26 cellular contexts compared by ENCODE assay signal in genomic region chr7:44117801-44118429, GRCh38. TPM values are rescaled to one million over a fixed set of nuclear protein-coding genes. Genes with fewer than 3 reads are reported as not detected.
DNase-seq lines count a peak whose midpoint lies in the region; ATAC-seq, FAIRE-seq and TF ChIP-seq lines count a peak whose summit lies in the region.
"Had no signal": no experiment of that assay in that cellular context is flagged by ENCODE, and none has a peak within 500 bp of the region (broad histone marks: within the 10 kb centered on the region; RNA-seq: fewer than 3 reads in every experiment).

No MANE protein-coding gene starts in this region.

- no peaks in the 10 kb centered on the region for H3K9me3 ChIP-seq in astrocyte (ENCODE audit: insufficient read depth, low read depth, low read length)
- H3K9me3 ChIP-seq: BLaER1 treated with 17β-estradiol and CSF1 and Interleukin-3, amounts not matched to agents 10 nM and 100 nM; Caco-2 had no signal

- no peak for TF ChIP-seq CTCF in astrocyte (IDR thresholded peaks at IDR 0.05; ENCODE audit: insufficient read depth, low read depth, low read length)

- H3K4me1 Mint-ChIP-seq in activated naive CD8-positive, alpha-beta T cell treated with anti-CD3 and anti-CD28 coated beads for 36 hours: peaks cover 36% of the 10 kb centered on the region
- H3K4me1 Mint-ChIP-seq in activated naive CD8-positive, alpha-beta T cell treated with anti-CD3 and anti-CD28 coated beads, Interleukin-2, amount 50 U/mL, for 24 hours: peaks cover 37% of the 10 kb centered on the region
- peaks cover 5% of the 10 kb centered on the region for H3K4me1 Mint-ChIP-seq in astrocyte (ENCODE audit: low read depth, unreplicated experiment)
- H3K4me1 Mint-ChIP-seq in stimulated activated memory B cell treated with anti-CD40 and anti-IgM and Interleukin-4, amounts not matched to agents 10 μg/mL and 1 μg/mL and 100 μg/mL, for 72 hours: peaks cover 33% of the 10 kb centered on the region

- no peak for ATAC-seq in activated naive CD8-positive, alpha-beta T cell treated with anti-CD3 and anti-CD28 coated beads, Interleukin-2, amount 50 U/mL, for 24 hours
- ATAC-seq in stimulated activated memory B cell treated with anti-CD40 and anti-IgM and Interleukin-4, amounts not matched to agents 10 μg/mL and 1 μg/mL and 100 μg/mL, for 72 hours: peak; percentile 29
- no peak for ATAC-seq in GM21529 (IDR thresholded peaks at IDR 0.05; ENCODE audit: unreplicated experiment)
- no peak for ATAC-seq in HG02938 (IDR thresholded peaks at IDR 0.05; ENCODE audit: unreplicated experiment)
- ATAC-seq: HCT116 had no signal

- no peak overlapping the region for H2AFZ ChIP-seq in astrocyte (ENCODE audit: low read depth, low read length)

- H3K27me3 Mint-ChIP-seq in activated naive CD8-positive, alpha-beta T cell treated with anti-CD3 and anti-CD28 coated beads for 36 hours: no peaks in the 10 kb centered on the region
- no peaks in the 10 kb centered on the region for H3K27me3 Mint-ChIP-seq in activated naive CD8-positive, alpha-beta T cell treated with anti-CD3 and anti-CD28 coated beads, Interleukin-2, amount 50 U/mL, for 24 hours
- no peaks in the 10 kb centered on the region for H3K27me3 Mint-ChIP-seq in astrocyte (ENCODE audit: low read depth, unreplicated experiment)
- no peaks in the 10 kb centered on the region for H3K27me3 Mint-ChIP-seq in stimulated activated memory B cell treated with anti-CD40 and anti-IgM and Interleukin-4, amounts not matched to agents 10 μg/mL and 1 μg/mL and 100 μg/mL, for 72 hours
- H3K27me3 Mint-ChIP-seq: CD4-positive, alpha-beta memory T cell had no signal

- H3K27me3 ChIP-seq in astrocyte (ENCODE audit: insufficient read depth, low read length): no peaks in the 10 kb centered on the region
- H3K27me3 ChIP-seq: BLaER1 treated with 17β-estradiol and CSF1 and Interleukin-3, amounts not matched to agents 10 nM and 100 nM had no signal

- no peak overlapping the region for H3K4me2 ChIP-seq in astrocyte (ENCODE audit: low read length)
- H3K4me2 ChIP-seq: BLaER1 treated with 17β-estradiol and CSF1 and Interleukin-3, amounts not matched to agents 10 nM and 100 nM had no signal

- H3K27ac Mint-ChIP-seq in activated naive CD8-positive, alpha-beta T cell treated with anti-CD3 and anti-CD28 coated beads for 36 hours: peak overlapping the region; percentile 4
- no peak overlapping the region for H3K27ac Mint-ChIP-seq in activated naive CD8-positive, alpha-beta T cell treated with anti-CD3 and anti-CD28 coated beads, Interleukin-2, amount 50 U/mL, for 24 hours
- peak overlapping the region; percentile 55 for H3K27ac Mint-ChIP-seq in astrocyte (ENCODE audit: unreplicated experiment)
- no peak overlapping the region for H3K27ac Mint-ChIP-seq in stimulated activated memory B cell treated with anti-CD40 and anti-IgM and Interleukin-4, amounts not matched to agents 10 μg/mL and 1 μg/mL and 100 μg/mL, for 72 hours

- H3K79me2 ChIP-seq in astrocyte (ENCODE audit: insufficient read depth, low read length): peaks cover 35% of the 10 kb centered on the region

- H3K4me1 ChIP-seq in astrocyte (ENCODE audit: insufficient read depth, low read length): peaks cover 7% of the 10 kb centered on the region
- H3K4me1 ChIP-seq: Caco-2 had no signal

- no peak overlapping the region for H3K27ac ChIP-seq in astrocyte (ENCODE audit: low read depth, low read length)
- H3K27ac ChIP-seq: BLaER1 treated with 17β-estradiol and CSF1 and Interleukin-3, amounts not matched to agents 10 nM and 100 nM; HL-60; SK-N-MC had no signal

- H3K9me3 Mint-ChIP-seq in activated naive CD8-positive, alpha-beta T cell treated with anti-CD3 and anti-CD28 coated beads for 36 hours: no peaks in the 10 kb centered on the region
- no peaks in the 10 kb centered on the region for H3K9me3 Mint-ChIP-seq in activated naive CD8-positive, alpha-beta T cell treated with anti-CD3 and anti-CD28 coated beads, Interleukin-2, amount 50 U/mL, for 24 hours
- no peaks in the 10 kb centered on the region for H3K9me3 Mint-ChIP-seq in astrocyte (ENCODE audit: unreplicated experiment)
- H3K9me3 Mint-ChIP-seq in stimulated activated memory B cell treated with anti-CD40 and anti-IgM and Interleukin-4, amounts not matched to agents 10 μg/mL and 1 μg/mL and 100 μg/mL, for 72 hours: no peaks in the 10 kb centered on the region
- H3K9me3 Mint-ChIP-seq: CD4-positive, alpha-beta memory T cell had no signal

- no peak for DNase-seq in activated naive CD8-positive, alpha-beta T cell treated with anti-CD3 and anti-CD28 coated beads for 36 hours
- no peak for DNase-seq in activated naive CD8-positive, alpha-beta T cell treated with anti-CD3 and anti-CD28 coated beads, Interleukin-2, amount 50 U/mL, for 24 hours
- DNase-seq in astrocyte (ENCODE audit: low read depth) (no peak), myocyte (ENCODE audit: low read depth) (peak; percentile 37), NCI-H524 (lab: John Stamatoyannopoulos, UW) (no peak)
- DNase-seq: 8988T; Caco-2; CD4-positive, alpha-beta memory T cell; KG1; NCI-H1092 treated with DMSO at 0.1 percent for 48 hours; NCI-H1436 treated with DMSO at 0.1 percent for 48 hours; NCI-H1930; NCI-H2227 treated with DMSO at 0.1 percent for 48 hours; NCI-H526; OCI-M1 had no signal

- no peak overlapping the region for H3K4me3 ChIP-seq in astrocyte (ENCODE audit: insufficient read depth, low read depth, low read length)
- H3K4me3 ChIP-seq: BLaER1 treated with 17β-estradiol and CSF1 and Interleukin-3, amounts not matched to agents 10 nM and 100 nM; SK-N-MC had no signal

- no peak for FAIRE-seq in astrocyte (lab: Jason Lieb, UNC)
- FAIRE-seq: GM18507, H1, RCC 7860 had no signal

- H3K9ac ChIP-seq in astrocyte (ENCODE audit: low read length): no peak overlapping the region

- H3K36me3 Mint-ChIP-seq in activated naive CD8-positive, alpha-beta T cell treated with anti-CD3 and anti-CD28 coated beads for 36 hours: peaks cover 53% of the 10 kb centered on the region
- peaks cover 41% of the 10 kb centered on the region for H3K36me3 Mint-ChIP-seq in activated naive CD8-positive, alpha-beta T cell treated with anti-CD3 and anti-CD28 coated beads, Interleukin-2, amount 50 U/mL, for 24 hours (ENCODE audit: low read depth)
- peaks cover 23% of the 10 kb centered on the region for H3K36me3 Mint-ChIP-seq in astrocyte (ENCODE audit: low read depth, unreplicated experiment)
- peaks cover 71% of the 10 kb centered on the region for H3K36me3 Mint-ChIP-seq in stimulated activated memory B cell treated with anti-CD40 and anti-IgM and Interleukin-4, amounts not matched to agents 10 μg/mL and 1 μg/mL and 100 μg/mL, for 72 hours

- H4K20me1 ChIP-seq in astrocyte (ENCODE audit: insufficient read depth, low read length): peaks cover 32% of the 10 kb centered on the region

- peaks cover 20% of the 10 kb centered on the region for H3K36me3 ChIP-seq in astrocyte (ENCODE audit: insufficient read depth, low read length)

- H3K4me3 Mint-ChIP-seq in activated naive CD8-positive, alpha-beta T cell treated with anti-CD3 and anti-CD28 coated beads for 36 hours: no peak overlapping the region
- no peak overlapping the region for H3K4me3 Mint-ChIP-seq in activated naive CD8-positive, alpha-beta T cell treated with anti-CD3 and anti-CD28 coated beads, Interleukin-2, amount 50 U/mL, for 24 hours
- no peak overlapping the region for H3K4me3 Mint-ChIP-seq in astrocyte (ENCODE audit: unreplicated experiment)
- no peak overlapping the region for H3K4me3 Mint-ChIP-seq in stimulated activated memory B cell treated with anti-CD40 and anti-IgM and Interleukin-4, amounts not matched to agents 10 μg/mL and 1 μg/mL and 100 μg/mL, for 72 hours
- H3K4me3 Mint-ChIP-seq: CD4-positive, alpha-beta memory T cell had no signal

RNA-seq across cellular contexts. Expression of gene POLD2, which starts 5.4 kb away (rescaled TPM):
- total RNA-seq in activated naive CD8-positive, alpha-beta T cell treated with anti-CD3 and anti-CD28 coated beads for 36 hours: 100 to 1,000 TPM; 287 to 296 TPM
- 59.9 and 67.7 TPM in 2 replicates for total RNA-seq in astrocyte
- 199 and 211 TPM in 2 replicates for total RNA-seq in myocyte
- 242 TPM for polyA plus RNA-seq in myocyte (2012)

RNA-seq across cellular contexts. Expression of gene AEBP1, which starts 13.8 kb away (rescaled TPM):
- 10 to 100 TPM; 32.6 to 38.3 TPM for total RNA-seq in activated naive CD8-positive, alpha-beta T cell treated with anti-CD3 and anti-CD28 coated beads for 36 hours
- total RNA-seq in astrocyte (65.0 and 102 TPM in 2 replicates), myocyte (0.75 and 1.2 TPM in 2 replicates)
- 1.4 TPM for polyA plus RNA-seq in myocyte (2012)
- total RNA-seq: HT1080 had no signal

RNA-seq across cellular contexts. Expression of gene MYL7, which starts 23.2 kb away (rescaled TPM):
- not detected for total RNA-seq in activated naive CD8-positive, alpha-beta T cell treated with anti-CD3 and anti-CD28 coated beads for 36 hours
- 60.0 and 63.0 TPM in 2 replicates for total RNA-seq in astrocyte
- total RNA-seq in myocyte: not detected in 2 replicates
- not detected for polyA plus RNA-seq in myocyte (2012)
- total RNA-seq: CD4-positive, alpha-beta memory T cell; HT1080 had no signal
- polyA plus RNA-seq: CD4-positive, alpha-beta memory T cell had no signal

RNA-seq across cellular contexts. Expression of gene POLM, which starts 35.6 kb away (rescaled TPM):
- 10 to 100 TPM; 32.5 to 35.2 TPM for total RNA-seq in activated naive CD8-positive, alpha-beta T cell treated with anti-CD3 and anti-CD28 coated beads for 36 hours
- total RNA-seq in astrocyte (9.6 and 10.6 TPM in 2 replicates), myocyte (39.4 and 40.3 TPM in 2 replicates)
- 14.8 TPM for polyA plus RNA-seq in myocyte (2012)

RNA-seq across cellular contexts. Expression of gene PGAM2, which starts 52.5 kb away (rescaled TPM):
- under 1 TPM; 0.34 to 0.43 TPM for total RNA-seq in activated naive CD8-positive, alpha-beta T cell treated with anti-CD3 and anti-CD28 coated beads for 36 hours
- total RNA-seq in astrocyte (0.70 and 0.79 TPM in 2 replicates), myocyte (62.5 and 81.2 TPM in 2 replicates)
- polyA plus RNA-seq in myocyte (2012): 38.5 TPM
- total RNA-seq: Caco-2, HT1080 had no signal
- polyA plus RNA-seq: CD4-positive, alpha-beta memory T cell had no signal

Comparison
In these comparisons a context has a peak if more than half of its experiments do, and no peak if none do; other contexts are left out.
1. H3K27ac Mint-ChIP-seq: peak in activated naive CD8-positive, alpha-beta T cell treated with anti-CD3 and anti-CD28 coated beads for 36 hours (single experiment) and astrocyte (single experiment); none in activated naive CD8-positive, alpha-beta T cell treated with anti-CD3 and anti-CD28 coated beads, Interleukin-2, amount 50 U/mL, for 24 hours (single experiment) and stimulated activated memory B cell treated with anti-CD40 and anti-IgM and Interleukin-4, amounts not matched to agents 10 μg/mL and 1 μg/mL and 100 μg/mL, for 72 hours (single experiment).
2. RNA of gene AEBP1, which starts 13.8 kb away (total RNA-seq): 65.0 to 102 TPM in astrocyte and 32.6 to 38.3 TPM in activated naive CD8-positive, alpha-beta T cell treated with anti-CD3 and anti-CD28 coated beads for 36 hours; 0.75 to 1.2 TPM in myocyte; every median in the first group is over 10 times any median in the second.
3. RNA of gene MYL7, which starts 23.2 kb away (total RNA-seq): 60.0 to 63.0 TPM in astrocyte; not detected in activated naive CD8-positive, alpha-beta T cell treated with anti-CD3 and anti-CD28 coated beads for 36 hours and not detected in myocyte; every median in the first group is over 10 times any median in the second.